In genomic region chr7:101913247-101913721, GRCh38 we compare ENCODE assay signal across 14 cellular contexts.
A peak's percentile ranks its signal among the peaks of the same experiment; 100 is the strongest.
DNase-seq lines count a peak whose midpoint lies in the region; ATAC-seq and TF ChIP-seq lines count a peak whose summit lies in the region.
"Had no signal": no experiment of that assay in that cellular context is flagged by ENCODE, and none has a peak within 500 bp of the region (broad histone marks: within the 10 kb centered on the region; RNA-seq: fewer than 3 reads in every experiment).

No MANE protein-coding gene starts in this region.

- intact Hi-C loops in upper lobe of right lung (cut with DNase I): no loop called here

- H2AFZ ChIP-seq in neuronal stem cell (ENCODE audit: low read length): no peak overlapping the region

- H2BK5ac ChIP-seq in neuronal stem cell (ENCODE audit: low read length): no peak overlapping the region

- no peak overlapping the region for H4K8ac ChIP-seq in neuronal stem cell (ENCODE audit: low read depth, low read length)

- H3K18ac ChIP-seq in neuronal stem cell (ENCODE audit: low read length): peak overlapping the region; percentile 56

- DNase-seq in epithelial cell of proximal tubule (ENCODE audit: low read depth) (no peak), neuronal stem cell (ENCODE audit: low spot score) (no peak), upper lobe of right lung (peak; percentile 41), DMS79 (lab: John Stamatoyannopoulos, UW) (no peak), HPDE6-E6E7 (ENCODE audit: extremely low spot score) (no peak)
- DNase-seq: activated CD4-positive, CD25-positive, alpha-beta regulatory T cell treated with anti-CD3 and anti-CD28 coated beads, Interleukin-2, amount 50 U/mL, for 72 hours; activated effector memory CD4-positive, alpha-beta T cell treated with Interleukin-2 at 50 U/mL for 16 hours; BE2C; NCI-H1417 treated with DMSO at 0.1 percent for 48 hours; SHP77 treated with DMSO at 0.1 percent for 48 hours; T-helper 17 cell had no signal

- H2BK120ac ChIP-seq in neuronal stem cell (ENCODE audit: low read depth, low read length): no peak overlapping the region

- H3K9me3 ChIP-seq in neuronal stem cell (replicated peaks in 1 of 2; ENCODE audit: control insufficient read depth in 2 of 2, insufficient read depth in 1 of 2, low read depth in 1 of 2, low read length in 2 of 2): no peaks in the 10 kb centered on the region
- H3K9me3 ChIP-seq in upper lobe of right lung: no peaks in the 10 kb centered on the region
- H3K9me3 ChIP-seq: BE2C, prostate gland had no signal

- no peak overlapping the region for H3K9ac ChIP-seq in neuronal stem cell (ENCODE audit: low read depth, low read length, poor library complexity)

- H3K36me3 ChIP-seq in neuronal stem cell (replicated peaks in 1 of 2; ENCODE audit: control insufficient read depth in 2 of 2, insufficient read depth in 2 of 2, low read length in 2 of 2) (peaks cover 9 to 35% of the 10 kb centered on the region in 2 donors), upper lobe of right lung (peaks cover 24% of the 10 kb centered on the region)

- H3K27ac ChIP-seq in neuronal stem cell (replicated peaks; ENCODE audit: low read length) (no peak overlapping the region), upper lobe of right lung (peak overlapping the region; percentile 55)
- H3K27ac ChIP-seq: prostate gland had no signal

- H3K14ac ChIP-seq in neuronal stem cell (ENCODE audit: low read length): no peak overlapping the region

- ATAC-seq in upper lobe of right lung (no peak), GM18907 (IDR thresholded peaks at IDR 0.05; ENCODE audit: unreplicated experiment) (no peak)
- ATAC-seq: T-helper 17 cell had no signal

- H3K4me3 ChIP-seq in WI38 (ENCODE audit: low read depth, low read length) (peak overlapping the region; percentile 14; the same call in 1 of the 2 replicates), epithelial cell of proximal tubule (ENCODE audit: low read depth, low read length) (peak overlapping the region; percentile 64), neuronal stem cell (ENCODE audit: low read length in 2 of 2) (no peak overlapping the region), upper lobe of right lung (no peak overlapping the region)
- H3K4me3 ChIP-seq: prostate gland had no signal

- H3K79me1 ChIP-seq in neuronal stem cell (ENCODE audit: low read depth, low read length): peaks cover 21% of the 10 kb centered on the region

- no peak overlapping the region for H3K4ac ChIP-seq in neuronal stem cell (ENCODE audit: low read length)

- H3K4me2 ChIP-seq in neuronal stem cell (ENCODE audit: insufficient read depth, low read length, poor library complexity, severe bottlenecking): no peak overlapping the region

- TF ChIP-seq CTCF in WI38 (IDR thresholded peaks at IDR 0.05; ENCODE audit: low read depth, low read length): no peak
- no peak for TF ChIP-seq CTCF in epithelial cell of proximal tubule (conservative IDR thresholded peaks at IDR 0.05; ENCODE audit: low read depth, low read length)
- no peak for TF ChIP-seq CTCF in upper lobe of right lung (IDR thresholded peaks at IDR 0.05)

- WGBS in neuronal stem cell (ENCODE audit: extremely low coverage in 2 of 2, insufficient read length in 2 of 2, insufficient replicate concordance in 1 of 2), 2 donors: no CpG with 5 or more reads among the region's 24 CpGs

- H4K91ac ChIP-seq in neuronal stem cell (ENCODE audit: low read depth, low read length, poor library complexity): no peak overlapping the region

- H2AK5ac ChIP-seq in neuronal stem cell (ENCODE audit: low read depth, low read length): no peak overlapping the region

- no peaks in the 10 kb centered on the region for H3K27me3 ChIP-seq in neuronal stem cell (ENCODE audit: control insufficient read depth in 3 of 3, insufficient read depth in 3 of 3, low read depth in 1 of 3, low read length in 3 of 3)
- H3K27me3 ChIP-seq in upper lobe of right lung: no peaks in the 10 kb centered on the region
- H3K27me3 ChIP-seq: BE2C had no signal

- peak overlapping the region; percentile 14 for H3K23ac ChIP-seq in neuronal stem cell (ENCODE audit: low read depth, low read length, poor library complexity)

- H3K4me1 ChIP-seq in neuronal stem cell (ENCODE audit: control insufficient read depth in 2 of 2, insufficient read depth in 1 of 2, low read depth in 1 of 2, low read length in 2 of 2) (peaks cover 3 to 7% of the 10 kb centered on the region in 2 donors), upper lobe of right lung (peaks cover 23% of the 10 kb centered on the region)
- H3K4me1 ChIP-seq: prostate gland had no signal

- no peak overlapping the region for H2BK12ac ChIP-seq in neuronal stem cell (ENCODE audit: low read length)

- H2BK15ac ChIP-seq in neuronal stem cell (ENCODE audit: low read length): no peak overlapping the region

Comparison
In these comparisons a context has a peak if more than half of its experiments do, and no peak if none do; other contexts are left out.
1. H3K4me3 ChIP-seq: peak in WI38 (single experiment) and epithelial cell of proximal tubule (single experiment); none in neuronal stem cell (0 of 2) and upper lobe of right lung (single experiment).